8 cellular contexts compared by ENCODE assay signal in genomic region chr2:166057363-166058169, GRCh38.
DNase-seq lines count a peak whose midpoint lies in the region; ATAC-seq, FAIRE-seq and TF ChIP-seq lines count a peak whose summit lies in the region.

No MANE protein-coding gene starts in this region.

- POLR2A ChIA-PET in A549 (lab: Yijun Ruan, JAX) (no interaction called here), PC-9 (lab: Charles Lee; ENCODE audit: unreplicated experiment) (no interaction called here)

- TF ChIP-seq CTCF in A549 (IDR thresholded peaks at IDR 0.05) (peak; percentile 54), PC-9 (conservative IDR thresholded peaks at IDR 0.05) (peak; percentile 61)

- no peaks in the 10 kb centered on the region for H3K79me2 ChIP-seq in PC-9 (ENCODE audit: low read depth)

- TF ChIP-seq EP300 in A549 (IDR thresholded peaks at IDR 0.05), result no peak

- no peak for TF ChIP-seq POLR2A in A549 (IDR thresholded peaks at IDR 0.05; ENCODE audit: low read length)

- DNase-seq in A549 (ENCODE audit: low read depth in 1 of 2, low spot score in 1 of 2), result peak in 1 of 2 experiments; percentile 18
- DNase-seq in H4 (ENCODE audit: low spot score), result peak; percentile 14
- no peak for DNase-seq in PC-9
- DNase-seq in foreskin melanocyte, result peak; percentile 20
- no peak for DNase-seq in T-helper 1 cell
- no peak for DNase-seq in stimulated activated CD4-positive, alpha-beta T cell treated with anti-CD3 and anti-CD28 coated beads, Interleukin-2, amount 100 ng/mL, for 48 hours
- DNase-seq in left colon, result no peak

- 6% methylated on average over 4 of the region's 4 CpGs for WGBS in A549 (ENCODE audit: missing lambda C conversion rate)

- H3K9me2 ChIP-seq in PC-9 (ENCODE audit: insufficient read depth), result no peaks in the 10 kb centered on the region

- H3K27ac ChIP-seq in A549, result no peak overlapping the region
- H3K27ac ChIP-seq in PC-9, result no peak overlapping the region

- no peaks in the 10 kb centered on the region for H4K20me1 ChIP-seq in PC-9 (ENCODE audit: insufficient read depth)

- CTCF ChIA-PET in A549 (lab: Yijun Ruan, JAX), result interaction anchor here (0.7 to 2.1 kb wide), 12 partner anchors 8 to 244 kb away, joined by 3 to 12 read pairs (median 4); partner anchors contain the start of gene SCN1A
- CTCF ChIA-PET in PC-9 (lab: Charles Lee), result interaction anchor here (0.6 kb wide), 1 partner anchor 45 kb away, joined by 3 read pairs; no protein-coding TSS in a partner anchor

- BruUV-seq in PC-9 (replicated peaks; lab: Mats Ljungman, UMichigan), result no TSS peak

- no peaks in the 10 kb centered on the region for H3K36me3 ChIP-seq in PC-9 (ENCODE audit: low read depth)

- H2AFZ ChIP-seq in PC-9, result no peak overlapping the region

- intact Hi-C loops in PC-9 (cut with micrococcal nuclease; ENCODE audit: unreplicated experiment), result no loop called here
- intact Hi-C loops in left colon (cut with DNase I, micrococcal nuclease), result loop anchor here in 1 of 2 donors (5.0 kb wide), 1 partner anchor 70 kb away; the partner anchor contains the start of gene SCN1A

- FAIRE-seq in A549 (lab: Jason Lieb, UNC), result no peak

- H3K4me3 ChIP-seq in A549, result no peak overlapping the region
- no peak overlapping the region for H3K4me3 ChIP-seq in PC-9

- peaks cover 6% of the 10 kb centered on the region; the same call in 1 of the 3 replicates for H3K4me1 ChIP-seq in A549
- H3K4me1 ChIP-seq in PC-9 (replicated peaks; ENCODE audit: insufficient read depth), result no peaks in the 10 kb centered on the region

- ATAC-seq in A549 (no peak), GM18861 (IDR thresholded peaks at IDR 0.05; ENCODE audit: unreplicated experiment) (no peak), left colon (no peak)

- peak; percentile 43 to 48; a peak in 4 of 5 replicates for TF ChIP-seq RAD21 in A549 (conservative IDR thresholded peaks at IDR 0.05 in 1 of 2, IDR thresholded peaks at IDR 0.05 in 1 of 2)

- H3F3A ChIP-seq in PC-9 (ENCODE audit: insufficient read depth, low read depth), result no peaks in the 10 kb centered on the region

- H3K9me3 ChIP-seq in A549 (no peaks in the 10 kb centered on the region), PC-9 (ENCODE audit: insufficient read depth, low read depth) (no peaks in the 10 kb centered on the region)

- H3K4me2 ChIP-seq in A549, result no peak overlapping the region; the same call in 2 of the 3 replicates
- no peak overlapping the region for H3K4me2 ChIP-seq in PC-9

- H3K27me3 ChIP-seq in PC-9 (ENCODE audit: insufficient read depth, low read depth), result no peaks in the 10 kb centered on the region

TF ChIP-seq in A549, 52 proteins besides CTCF, POLR2A, EP300 and RAD21:
- no peak for TF ChIP-seq PBX3 (IDR thresholded peaks at IDR 0.05)
- peak; percentile 55 for TF ChIP-seq SMC3 (IDR thresholded peaks at IDR 0.05)

Comparison
In these comparisons a context has a peak if more than half of its experiments do, and no peak if none do; other contexts are left out.
1. DNase-seq: peak in H4 (single experiment) and foreskin melanocyte (single experiment); none in PC-9 (0 of 2), T-helper 1 cell (0 of 5), stimulated activated CD4-positive, alpha-beta T cell treated with anti-CD3 and anti-CD28 coated beads, Interleukin-2, amount 100 ng/mL, for 48 hours (0 of 2) and left colon (0 of 2).